17 cellular contexts compared by ENCODE assay signal in genomic region chr1:22342734-22343191, GRCh38.
DNase-seq lines count a peak whose midpoint lies in the region; ATAC-seq, FAIRE-seq and TF ChIP-seq lines count a peak whose summit lies in the region.
"Had no signal": no experiment of that assay in that cellular context is flagged by ENCODE, and none has a peak within 500 bp of the region (broad histone marks: within the 10 kb centered on the region; RNA-seq: fewer than 3 reads in every experiment).

No MANE protein-coding gene starts in this region.

- peaks cover 24% of the 10 kb centered on the region for H3K4me1 Mint-ChIP-seq in mesothelial cell of epicardium

- no peaks in the 10 kb centered on the region for H3K79me2 ChIP-seq in K562 (ENCODE audit: control insufficient read depth, insufficient read depth, low read length)

- H3K27me3 ChIP-seq in K562 (ENCODE audit: control insufficient read depth in 2 of 2, insufficient read depth in 2 of 2, low read length in 2 of 2), result peaks cover 54 to 83% of the 10 kb centered on the region in 2 experiments
- no peaks in the 10 kb centered on the region for H3K27me3 ChIP-seq in prostate gland (replicated peaks; ENCODE audit: insufficient read depth)
- no peaks in the 10 kb centered on the region for H3K27me3 ChIP-seq in Peyer's patch

- H3K4me3 Mint-ChIP-seq in mesothelial cell of epicardium, result peak overlapping the region; percentile 45
- H3K4me3 Mint-ChIP-seq: CD4-positive, alpha-beta T cell; GM23338 had no signal

- no peaks in the 10 kb centered on the region for H3K9me3 ChIP-seq in K562 (replicated peaks; ENCODE audit: control insufficient read depth, insufficient read depth, low read depth, low read length)
- no peaks in the 10 kb centered on the region for H3K9me3 ChIP-seq in prostate gland
- no peaks in the 10 kb centered on the region for H3K9me3 ChIP-seq in Peyer's patch

- CTCF ChIA-PET in K562 (lab: Yijun Ruan, JAX; ENCODE audit: low intra/inter-chr PET ratio), result no interaction called here

- H3K4me3 ChIP-seq in K562, result no peak overlapping the region
- no peak overlapping the region for H3K4me3 ChIP-seq in prostate gland
- no peak overlapping the region for H3K4me3 ChIP-seq in Peyer's patch
- H3K4me3 ChIP-seq: GM12878, GM23338 had no signal

- BruUV-seq in K562 (replicated peaks; lab: Mats Ljungman, UMichigan), result no TSS peak

- no peak for TF ChIP-seq RAD21 in K562 (CRISPR knock-in tag; conservative IDR thresholded peaks at IDR 0.05 in 1 of 2, IDR thresholded peaks at IDR 0.05 in 1 of 2)

- WGBS in K562 (ENCODE audit: insufficient coverage, low coverage, missing lambda C conversion rate), result 1% methylated on average over 8 of the region's 8 CpGs
- WGBS in prostate gland, result 76% methylated on average over 6 of the region's 8 CpGs

- POLR2A ChIA-PET in K562 (lab: Yijun Ruan, JAX), result interaction anchor here (0.6 kb wide), 1 partner anchor 32 kb away, joined by 3 read pairs; no protein-coding TSS in a partner anchor

- TF ChIP-seq EP300 in K562 (IDR thresholded peaks at IDR 0.05; ENCODE audit: low read length), result no peak

- no peak overlapping the region for H3K9ac ChIP-seq in K562 (ENCODE audit: insufficient read depth in 1 of 2, low read depth in 2 of 2, low read length in 2 of 2)

- DNase-seq in DMS53 (lab: John Stamatoyannopoulos, UW), result peak; percentile 38
- DNase-seq in DMS53 treated with DMSO at 0.1 percent for 48 hours (lab: John Stamatoyannopoulos, UW; ENCODE audit: unreplicated experiment), result no peak
- no peak for DNase-seq in K562 (ENCODE audit: extremely low read depth in 1 of 4, low spot score in 3 of 4)
- DNase-seq in mesothelial cell of epicardium (ENCODE audit: low spot score in 2 of 2, unreplicated experiment in 2 of 2), result no peak
- DNase-seq in prostate gland (ENCODE audit: low spot score), result no peak
- no peak for DNase-seq in KG1 (lab: John Stamatoyannopoulos, UW)
- DNase-seq in Peyer's patch, result no peak
- DNase-seq in activated CD4-positive, alpha-beta T cell treated with anti-CD3 and anti-CD28 coated beads for 1 hour, result no peak
- DNase-seq: CD4-positive, alpha-beta T cell; NCI-H446; NCI-H526 treated with DMSO at 0.1 percent for 48 hours; OCI-M1 had no signal

- intact Hi-C loops in K562 (cut with micrococcal nuclease) (no loop called here), prostate gland (cut with DNase I) (no loop called here)

- ATAC-seq in K562, result no peak
- ATAC-seq: GM12878 had no signal

- no peak overlapping the region for H3K4me2 ChIP-seq in K562 (ENCODE audit: insufficient read depth, low read length)
- H3K4me2 ChIP-seq: GM23338 had no signal

- H3K36me3 Mint-ChIP-seq in mesothelial cell of epicardium, result no peaks in the 10 kb centered on the region

- no peak for TF ChIP-seq POLR2A in K562 (conservative IDR thresholded peaks at IDR 0.05)
- TF ChIP-seq POLR2A in prostate gland (IDR thresholded peaks at IDR 0.05), result no peak
- no peak for TF ChIP-seq POLR2A in Peyer's patch (IDR thresholded peaks at IDR 0.05)

- FAIRE-seq in K562 (lab: Jason Lieb, UNC), result no peak
- FAIRE-seq: GM12878, GM19239 had no signal

- in situ Hi-C loops in K562 (cut with MboI), result no loop called here

- TF ChIP-seq CTCF in K562 (IDR thresholded peaks at IDR 0.05 in 2 of 3, conservative IDR thresholded peaks at IDR 0.05 in 1 of 3; ENCODE audit: insufficient read depth in 2 of 3, low read depth in 1 of 3, low read length in 3 of 3), result no peak
- no peak for TF ChIP-seq CTCF in mesothelial cell of epicardium (IDR thresholded peaks at IDR 0.05; ENCODE audit: unreplicated experiment)
- no peak for TF ChIP-seq CTCF in prostate gland (IDR thresholded peaks at IDR 0.05)
- no peak for TF ChIP-seq CTCF in Peyer's patch (IDR thresholded peaks at IDR 0.05)

- no peak overlapping the region for H2AFZ ChIP-seq in K562 (ENCODE audit: low read depth, low read length)

- H3K27ac ChIP-seq in K562 (ENCODE audit: extremely low read depth, low read depth, low read length) (no peak overlapping the region), prostate gland (peak overlapping the region; percentile 17 to 20), Peyer's patch (no peak overlapping the region)
- H3K27ac ChIP-seq: 22Rv1, SK-N-MC had no signal

- H3K4me1 ChIP-seq in K562 (replicated peaks in 1 of 2; ENCODE audit: control insufficient read depth in 2 of 2, insufficient read depth in 2 of 2, low read length in 2 of 2), result peaks cover 0 to 20% of the 10 kb centered on the region in 2 experiments; a peak in 3 of 5 replicates
- H3K4me1 ChIP-seq in prostate gland (replicated peaks), result no peaks in the 10 kb centered on the region
- no peaks in the 10 kb centered on the region for H3K4me1 ChIP-seq in Peyer's patch

- peaks cover 63% of the 10 kb centered on the region for H3K27me3 Mint-ChIP-seq in mesothelial cell of epicardium (ENCODE audit: low read depth)

- H3K36me3 ChIP-seq in K562 (ENCODE audit: control insufficient read depth, insufficient read depth, low read length) (no peaks in the 10 kb centered on the region), prostate gland (no peaks in the 10 kb centered on the region), Peyer's patch (no peaks in the 10 kb centered on the region)

- peaks cover 18% of the 10 kb centered on the region for H4K20me1 ChIP-seq in K562 (replicated peaks; ENCODE audit: control insufficient read depth, insufficient read depth, low read length)

- H3K9me1 ChIP-seq in K562 (ENCODE audit: control insufficient read depth, insufficient read depth, low read length), result no peaks in the 10 kb centered on the region

- H3K27ac Mint-ChIP-seq in mesothelial cell of epicardium, result no peak overlapping the region
- H3K27ac Mint-ChIP-seq: CD4-positive, alpha-beta T cell; GM23338 had no signal

- no peaks in the 10 kb centered on the region for H3K9me3 Mint-ChIP-seq in mesothelial cell of epicardium
- H3K9me3 Mint-ChIP-seq: CD4-positive, alpha-beta T cell; GM23338 had no signal

TF ChIP-seq in K562, 482 proteins besides CTCF, POLR2A, EP300 and RAD21:
- TF ChIP-seq ZNF512 (tag; IDR thresholded peaks at IDR 0.05) (0 out of 2 replicates have a peak, but pooled peaks have one; percentile 15), C11orf30 (IDR thresholded peaks at IDR 0.05; ENCODE audit: low read depth) (no peak), HMG20B (CRISPR knock-in tag; IDR thresholded peaks at IDR 0.05) (no peak)
TF ChIP-seq in K562: peak in this region for 1.

Comparison
In these comparisons a context has a peak if more than half of its experiments do, and no peak if none do; other contexts are left out.
1. H3K27ac ChIP-seq: peak in prostate gland (2 of 2); none in K562 (single experiment) and Peyer's patch (0 of 4).